13 cellular contexts compared by ENCODE assay signal in genomic region chr11:59380263-59381059, GRCh38. TPM values are rescaled to one million over a fixed set of nuclear protein-coding genes. Genes with fewer than 3 reads are reported as not detected.
A peak's percentile ranks its signal among the peaks of the same experiment; 100 is the strongest.
DNase-seq lines count a peak whose midpoint lies in the region; ATAC-seq and TF ChIP-seq lines count a peak whose summit lies in the region.
"Had no signal": no experiment of that assay in that cellular context is flagged by ENCODE, and none has a peak within 500 bp of the region (broad histone marks: within the 10 kb centered on the region; RNA-seq: fewer than 3 reads in every experiment).

No MANE protein-coding gene starts in this region.

- H3K27ac Mint-ChIP-seq in activated B cell treated with CpG ODN at 0.5 μM for 24 hours: peak overlapping the region; percentile 53
- H3K27ac Mint-ChIP-seq: activated naive CD8-positive, alpha-beta T cell had no signal

- no peak for TF ChIP-seq CTCF in activated B cell treated with CpG ODN at 0.5 μM for 24 hours (IDR thresholded peaks at IDR 0.05)

- H3K27me3 Mint-ChIP-seq in activated B cell treated with CpG ODN at 0.5 μM for 24 hours: no peaks in the 10 kb centered on the region
- H3K27me3 Mint-ChIP-seq: activated naive CD8-positive, alpha-beta T cell had no signal

- peaks cover 4% of the 10 kb centered on the region for H3K9me3 Mint-ChIP-seq in activated B cell treated with CpG ODN at 0.5 μM for 24 hours

- H3K4me1 Mint-ChIP-seq in activated B cell treated with CpG ODN at 0.5 μM for 24 hours: peaks cover 24% of the 10 kb centered on the region

- DNase-seq in activated B cell treated with CpG ODN at 0.5 μM for 24 hours (no peak), ACHN (no peak), T-helper 1 cell (no peak), D341Med (ENCODE audit: low spot score) (no peak), GF-D8 (lab: John Stamatoyannopoulos, UW) (no peak)
- DNase-seq: activated CD4-positive, alpha-beta T cell treated with anti-CD3 and anti-CD28 coated beads, Interleukin-2, amount 50 U/mL, for 1 hour; NCI-H1694 treated with DMSO at 0.1 percent for 48 hours; sigmoid colon had no signal

- POLR2A ChIA-PET in activated B cell treated with CpG ODN at 0.5 μM for 24 hours (lab: Charles Lee): no interaction called here

- peak overlapping the region; percentile 64 for H3K4me3 Mint-ChIP-seq in activated B cell treated with CpG ODN at 0.5 μM for 24 hours
- H3K4me3 Mint-ChIP-seq: activated naive CD8-positive, alpha-beta T cell had no signal

- ATAC-seq in GM18870 (IDR thresholded peaks at IDR 0.05; ENCODE audit: unreplicated experiment) (peak; percentile 96), GM21576 (IDR thresholded peaks at IDR 0.05; ENCODE audit: unreplicated experiment) (peak; percentile 93), HG03139 (IDR thresholded peaks at IDR 0.05; ENCODE audit: unreplicated experiment) (peak; percentile 98), activated B cell treated with CpG ODN at 0.5 μM for 24 hours (ENCODE audit: low read depth) (no peak)

- in situ Hi-C loops in ACHN (cut with HindIII; ENCODE audit: low pct_ligation_motif_present, low pct_unique_long_range_greater_than_20kb, low sequenced_read_pairs): no loop called here

- CTCF ChIA-PET in activated B cell treated with CpG ODN at 0.5 μM for 24 hours (lab: Charles Lee): interaction anchor here (1.2 to 1.4 kb wide), 2 partner anchors 13 to 49 kb away, joined by 3 to 4 read pairs; no protein-coding TSS in a partner anchor

- peaks cover 2% of the 10 kb centered on the region for H3K36me3 Mint-ChIP-seq in activated B cell treated with CpG ODN at 0.5 μM for 24 hours (ENCODE audit: low read depth)
- H3K36me3 Mint-ChIP-seq: activated naive CD8-positive, alpha-beta T cell had no signal

- intact Hi-C loops in activated B cell treated with CpG ODN at 0.5 μM for 24 hours (cut with micrococcal nuclease): no loop called here

RNA-seq across cellular contexts. Expression of gene OR5AN1, which starts 21.8 kb away (rescaled TPM):
- total RNA-seq in activated B cell treated with CpG ODN at 0.5 μM for 24 hours: not detected in 2 replicates
- total RNA-seq: sigmoid colon had no signal

RNA-seq across cellular contexts. Expression of gene OR5A2, which starts 45.8 kb away (rescaled TPM):
- not detected in 2 replicates for total RNA-seq in activated B cell treated with CpG ODN at 0.5 μM for 24 hours
- total RNA-seq: mononuclear cell, sigmoid colon had no signal

RNA-seq across cellular contexts. Expression of gene OR5A1, which starts 55.8 kb away (rescaled TPM):
- total RNA-seq in activated B cell treated with CpG ODN at 0.5 μM for 24 hours: not detected in 2 replicates
- total RNA-seq: sigmoid colon had no signal
